Comparison of ENCODE assay signal across 14 cellular contexts in the genomic region with DNA sequence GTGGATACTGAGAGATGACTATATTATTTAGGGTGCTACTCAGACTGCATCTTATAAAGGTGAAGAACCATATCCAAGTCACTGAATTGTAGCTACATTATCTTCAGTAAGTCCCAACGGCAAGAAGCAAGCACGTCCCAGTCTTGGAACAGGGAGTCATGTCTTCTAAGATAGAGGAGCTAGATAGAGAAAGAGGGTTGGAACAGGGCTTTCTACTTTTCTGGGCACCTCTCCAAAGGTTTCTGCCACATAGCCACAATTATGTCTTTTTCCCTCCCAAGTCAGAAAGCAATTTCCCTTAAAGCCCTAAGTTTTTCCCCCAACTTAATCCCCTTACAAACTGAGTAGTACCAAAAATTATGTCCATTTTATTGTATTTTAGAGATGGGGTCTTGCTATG. TPM values are rescaled to one million over a fixed set of nuclear protein-coding genes. Genes with fewer than 3 reads are reported as not detected.
A peak's percentile ranks its signal among the peaks of the same experiment; 100 is the strongest.
DNase-seq lines count a peak whose midpoint lies in the region; ATAC-seq and TF ChIP-seq lines count a peak whose summit lies in the region.
"Had no signal": no experiment of that assay in that cellular context is flagged by ENCODE, and none has a peak within 500 bp of the region (broad histone marks: within the 10 kb centered on the region; RNA-seq: fewer than 3 reads in every experiment).

No MANE protein-coding gene starts in this region.

- H3K27me3 ChIP-seq in SK-N-SH (ENCODE audit: insufficient read depth): no peaks in the 10 kb centered on the region
- H3K27me3 ChIP-seq: dorsolateral prefrontal cortex, tibial artery had no signal

- WGBS in SK-N-SH (ENCODE audit: low lambda C conversion rate): 46% methylated on average over 2 of the region's 2 CpGs

- no peak for TF ChIP-seq EP300 in SK-N-SH (IDR thresholded peaks at IDR 0.05; ENCODE audit: borderline replicate concordance in 1 of 2, low read depth in 1 of 2, low read length in 1 of 2)

- ATAC-seq in sciatic nerve: peak; percentile 35
- ATAC-seq in HG03342 (IDR thresholded peaks at IDR 0.05; ENCODE audit: unreplicated experiment): no peak
- no peak for ATAC-seq in HG03108 (IDR thresholded peaks at IDR 0.05; ENCODE audit: unreplicated experiment)
- ATAC-seq in GM18519 (IDR thresholded peaks at IDR 0.05; ENCODE audit: low FRiP score, unreplicated experiment): no peak
- no peak for ATAC-seq in HG03469 (IDR thresholded peaks at IDR 0.05; ENCODE audit: unreplicated experiment)
- ATAC-seq: left ventricle myocardium superior had no signal

- H3K27ac ChIP-seq in SK-N-SH (ENCODE audit: low read depth in 2 of 2, low read length in 1 of 2): peak overlapping the region in 1 of 2 experiments; percentile 93; a peak in 2 of 4 replicates
- H3K27ac ChIP-seq: PC-9, tibial artery had no signal

- peaks cover 8 to 22% of the 10 kb centered on the region in 2 experiments; a peak in 3 of 4 replicates for H3K4me1 ChIP-seq in SK-N-SH (ENCODE audit: control insufficient read depth in 1 of 2, insufficient read depth in 2 of 2, low read depth in 1 of 2, low read length in 1 of 2)

- no peaks in the 10 kb centered on the region for H4K20me1 ChIP-seq in SK-N-SH (ENCODE audit: insufficient read depth)

- POLR2A ChIA-PET in SK-N-SH (lab: Yijun Ruan, JAX): no interaction called here

- no peak overlapping the region for H2AFZ ChIP-seq in SK-N-SH (ENCODE audit: low read depth)
- H2AFZ ChIP-seq: PC-9 had no signal

- H3F3A ChIP-seq in SK-N-SH (replicated peaks; ENCODE audit: insufficient read depth): peaks cover 38% of the 10 kb centered on the region

- H3K4me2 ChIP-seq in SK-N-SH: peak overlapping the region; percentile 55; the same call in 1 of the 2 replicates
- H3K4me2 ChIP-seq: PC-9 had no signal

- no peaks in the 10 kb centered on the region; the same call in 1 of the 2 replicates for H3K79me2 ChIP-seq in SK-N-SH (ENCODE audit: insufficient read depth)

- TF ChIP-seq CTCF in SK-N-SH (IDR thresholded peaks at IDR 0.05) (no peak), choroid plexus epithelial cell (conservative IDR thresholded peaks at IDR 0.05; ENCODE audit: low read depth, low read length) (no peak)

- CTCF ChIA-PET in SK-N-SH (lab: Yijun Ruan, JAX): no interaction called here

- H3K9me3 ChIP-seq in SK-N-SH: no peaks in the 10 kb centered on the region
- H3K9me3 ChIP-seq: tibial artery had no signal

- H3K4me3 ChIP-seq in SK-N-SH (ENCODE audit: low read depth in 2 of 2, low read length in 1 of 2): no peak overlapping the region
- H3K4me3 ChIP-seq in choroid plexus epithelial cell (ENCODE audit: low read depth, low read length): no peak overlapping the region
- H3K4me3 ChIP-seq: dorsolateral prefrontal cortex, PC-9, skin epidermis, tibial artery had no signal

- peaks cover 8 to 12% of the 10 kb centered on the region in 2 experiments for H3K36me3 ChIP-seq in SK-N-SH (replicated peaks in 1 of 2; ENCODE audit: control insufficient read depth in 1 of 2, insufficient read depth in 2 of 2, low read length in 1 of 2)
- H3K36me3 ChIP-seq: tibial artery had no signal

- DNase-seq in HCEC 1CT (peak; percentile 57), SK-N-SH (no peak), choroid plexus epithelial cell (ENCODE audit: low read depth) (peak; percentile 85), sciatic nerve (ENCODE audit: low spot score) (no peak)
- DNase-seq: dorsolateral prefrontal cortex, glutamatergic neuron, left ventricle myocardium superior, PC-9, tibial artery had no signal

- H3K9ac ChIP-seq in SK-N-SH: no peak overlapping the region; the same call in 1 of the 2 replicates

- intact Hi-C loops in sciatic nerve (cut with DNase I): no loop called here

- H3K9me2 ChIP-seq in SK-N-SH: no peaks in the 10 kb centered on the region

- no peak for TF ChIP-seq RAD21 in SK-N-SH (IDR thresholded peaks at IDR 0.05; ENCODE audit: low read length)

TF ChIP-seq in SK-N-SH, 30 proteins besides CTCF, POLR2A, EP300 and RAD21:
- peak; percentile 33; the same call in 1 of the 2 replicates for TF ChIP-seq NFIC (IDR thresholded peaks at IDR 0.05; ENCODE audit: borderline replicate concordance)
- 0 out of 2 replicates have a peak, but pooled peaks have one; percentile 24 for TF ChIP-seq TAF1 (IDR thresholded peaks at IDR 0.05; ENCODE audit: borderline replicate concordance, low read depth, low read length)
- TF ChIP-seq RXRA (IDR thresholded peaks at IDR 0.05; ENCODE audit: borderline replicate concordance, low read depth): no peak

RNA-seq across cellular contexts. Expression of gene MAPK1IP1L, which starts 22.4 kb away (rescaled TPM):
- polyA plus RNA-seq in SK-N-SH (2012; rRNA removed): 105 and 129 TPM in 2 replicates
- polyA plus RNA-seq in SK-N-SH (2012; cell fraction: cytosol; rRNA removed): 58.3 and 77.1 TPM in 2 replicates
- polyA plus RNA-seq in SK-N-SH (2012; cell fraction: nucleus; rRNA removed): 74.0 and 90.8 TPM in 2 replicates
- total RNA-seq in sciatic nerve: 91.1 TPM

RNA-seq across cellular contexts. Expression of gene SOCS4, which starts 46.8 kb away (rescaled TPM):
- polyA plus RNA-seq in SK-N-SH (2012; rRNA removed): 2.2 and 3.2 TPM in 2 replicates
- 3.5 and 3.9 TPM in 2 replicates for polyA plus RNA-seq in SK-N-SH (2012; cell fraction: cytosol; rRNA removed)
- 2.2 and 5.0 TPM in 2 replicates for polyA plus RNA-seq in SK-N-SH (2012; cell fraction: nucleus; rRNA removed)
- 29.7 TPM for total RNA-seq in sciatic nerve

RNA-seq across cellular contexts. Expression of gene WDHD1, which starts 47.0 kb away (rescaled TPM):
- 2.9 and 3.6 TPM in 2 replicates for polyA plus RNA-seq in SK-N-SH (2012; rRNA removed)
- 4.5 and 4.9 TPM in 2 replicates for polyA plus RNA-seq in SK-N-SH (2012; cell fraction: cytosol; rRNA removed)
- polyA plus RNA-seq in SK-N-SH (2012; cell fraction: nucleus; rRNA removed): 1.4 and 3.0 TPM in 2 replicates
- 3.1 TPM for total RNA-seq in sciatic nerve

RNA-seq across cellular contexts. Expression of gene LGALS3, which starts 55.2 kb away (rescaled TPM):
- polyA plus RNA-seq in SK-N-SH (2012; rRNA removed): 59.5 and 59.8 TPM in 2 replicates
- 50.7 and 56.5 TPM in 2 replicates for polyA plus RNA-seq in SK-N-SH (2012; cell fraction: cytosol; rRNA removed)
- polyA plus RNA-seq in SK-N-SH (2012; cell fraction: nucleus; rRNA removed): 51.5 and 55.5 TPM in 2 replicates
- 229 TPM for total RNA-seq in sciatic nerve

Comparison
In these comparisons a context has a peak if more than half of its experiments do, and no peak if none do; other contexts are left out.
1. DNase-seq: peak in HCEC 1CT (single experiment) and choroid plexus epithelial cell (single experiment); none in SK-N-SH (single experiment) and sciatic nerve (single experiment).